1 cellular context compared by ENCODE assay signal in the genomic region with DNA sequence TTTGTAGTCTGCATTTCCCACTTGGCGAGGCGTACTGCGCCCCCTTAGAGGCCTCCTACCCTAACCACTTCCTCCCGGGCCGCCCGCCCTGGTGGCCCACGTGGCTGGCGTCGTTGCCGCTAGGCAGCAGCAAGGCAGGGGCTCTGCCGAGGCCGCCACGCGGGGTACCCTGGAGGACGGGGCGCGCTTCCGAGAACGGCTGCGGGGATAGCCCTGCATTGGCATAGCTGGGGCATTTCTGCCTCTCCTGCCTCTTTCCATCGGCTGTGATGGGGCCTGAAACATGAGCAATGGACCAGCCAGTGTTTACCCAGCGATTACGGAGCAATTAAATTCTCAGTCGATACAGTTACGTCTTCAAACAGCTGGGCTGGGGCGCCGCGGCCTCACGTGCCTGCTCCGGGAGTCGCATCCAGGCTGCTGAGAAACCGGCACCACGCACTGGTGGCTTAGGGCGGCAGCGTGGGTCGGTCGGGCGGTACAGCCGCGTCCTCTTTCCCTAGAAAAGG.
TF ChIP-seq lines count a peak whose summit lies in the region.

No MANE protein-coding gene starts in this region.

TF ChIP-seq in HEK293, 187 proteins besides CTCF, POLR2A, EP300 and RAD21 (continued from another document):
- 0 out of 2 replicates have a peak, but pooled peaks have one; percentile 12 for TF ChIP-seq TRIM28 (IDR thresholded peaks at IDR 0.05; ENCODE audit: borderline replicate concordance, low read length)
- peak; percentile 35; the same call in 1 of the 2 replicates for TF ChIP-seq ZNF121 (tag by site-specific recombination; IDR thresholded peaks at IDR 0.05)
